Comparison of ENCODE assay signal across 35 cellular contexts in genomic region chr2:18492721-18493120, GRCh38.
"Had no signal": no experiment of that assay in that cellular context is flagged by ENCODE, and none has a peak within 500 bp of the region (broad histone marks: within the 10 kb centered on the region; RNA-seq: fewer than 3 reads in every experiment).

No MANE protein-coding gene starts in this region.

- H3K4me1 Mint-ChIP-seq: activated B cell treated with CpG ODN at 0.5 μM for 24 hours; activated CD4-positive, alpha-beta T cell treated with anti-CD3 and anti-CD28 coated beads, Interleukin-2, amount 10 ng/mL, durations not matched to agents 24 days and 14 days; activated naive CD8-positive, alpha-beta T cell treated with anti-CD3 and anti-CD28 coated beads for 36 hours; activated T-helper 17 cell treated with anti-CD3 and anti-CD28 coated beads, Interleukin-2, amount 50 U/mL, for 72 hours; brain; central memory CD8-positive, alpha-beta T cell; T-cell; T-helper 17 cell had no signal

- H3K36me3 ChIP-seq: adrenal gland, cardiac muscle cell had no signal

- H3K4me3 Mint-ChIP-seq: activated B cell treated with CpG ODN at 0.5 μM for 24 hours; activated CD4-positive, alpha-beta memory T cell treated with anti-CD3 and anti-CD28 coated beads for 36 hours; activated CD4-positive, alpha-beta T cell treated with anti-CD3 and anti-CD28 coated beads, Interleukin-2, amount 10 ng/mL, durations not matched to agents 24 days and 14 days; activated CD8-positive, alpha-beta T cell treated with anti-CD3 and anti-CD28 coated beads for 36 hours; activated naive CD4-positive, alpha-beta T cell treated with anti-CD3 and anti-CD28 coated beads for 36 hours; activated naive CD8-positive, alpha-beta T cell treated with anti-CD3 and anti-CD28 coated beads for 36 hours; activated T-cell treated with anti-CD3 and anti-CD28 coated beads, Interleukin-2, amount 50 U/mL, for 4 hours; activated T-cell treated with anti-CD3 and anti-CD28 coated beads, Interleukin-2, amount 50 U/mL, for 72 hours; activated T-helper 1 cell treated with anti-CD3 and anti-CD28 coated beads, Interleukin-12 subunit alpha, Interleukin-12 subunit beta, Interleukin-2, Interleukin-4 antibody, amounts not matched to agents 30 ng/mL and 10 ng/mL and 1 ng/mL, durations not matched to agents 14 hours and 24 hours and 36 hours; activated T-helper 17 cell treated with anti-CD3 and anti-CD28 coated beads, Interleukin-2, amount 50 U/mL, for 72 hours; brain; central memory CD8-positive, alpha-beta T cell; T-cell; T-helper 17 cell had no signal

- ATAC-seq: activated CD8-positive, alpha-beta T cell treated with anti-CD3 and anti-CD28 coated beads for 36 hours; activated naive CD4-positive, alpha-beta T cell treated with anti-CD3 and anti-CD28 coated beads, Interleukin-2, amount 50 U/mL, for 72 hours; activated T-cell treated with anti-CD3 and anti-CD28 coated beads, Interleukin-2, amount 50 U/mL, for 4 hours; activated T-cell treated with anti-CD3 and anti-CD28 coated beads, Interleukin-2, amount 50 U/mL, for 72 hours; activated T-helper 17 cell treated with anti-CD3 and anti-CD28 coated beads, Interleukin-2, amount 50 U/mL, for 72 hours; T-cell; T-helper 17 cell had no signal

- H3K27ac ChIP-seq: adrenal gland, cardiac muscle cell, VCaP had no signal

- H3K27ac Mint-ChIP-seq: activated B cell treated with CpG ODN at 0.5 μM for 24 hours; activated CD4-positive, alpha-beta memory T cell treated with anti-CD3 and anti-CD28 coated beads for 36 hours; activated CD4-positive, alpha-beta T cell treated with anti-CD3 and anti-CD28 coated beads, Interleukin-2, amount 10 ng/mL, durations not matched to agents 24 days and 14 days; activated CD8-positive, alpha-beta T cell treated with anti-CD3 and anti-CD28 coated beads for 36 hours; activated naive CD4-positive, alpha-beta T cell treated with anti-CD3 and anti-CD28 coated beads for 36 hours; activated naive CD4-positive, alpha-beta T cell treated with anti-CD3 and anti-CD28 coated beads, Interleukin-2, amount 50 U/mL, for 72 hours; activated naive CD8-positive, alpha-beta T cell treated with anti-CD3 and anti-CD28 coated beads for 36 hours; activated T-cell treated with anti-CD3 and anti-CD28 coated beads, Interleukin-2, amount 50 U/mL, for 72 hours; activated T-helper 1 cell treated with anti-CD3 and anti-CD28 coated beads, Interleukin-12 subunit alpha, Interleukin-12 subunit beta, Interleukin-2, Interleukin-4 antibody, amounts not matched to agents 30 ng/mL and 10 ng/mL and 1 ng/mL, durations not matched to agents 14 hours and 24 hours and 36 hours; activated T-helper 17 cell treated with anti-CD3 and anti-CD28 coated beads, Interleukin-2, amount 50 U/mL, for 72 hours; brain; T-cell; T-helper 17 cell had no signal

- H3K9me3 ChIP-seq: adrenal gland had no signal

- H3K9me3 Mint-ChIP-seq: activated B cell treated with CpG ODN at 0.5 μM for 24 hours; activated CD4-positive, alpha-beta memory T cell treated with anti-CD3 and anti-CD28 coated beads for 36 hours; activated CD4-positive, alpha-beta T cell treated with anti-CD3 and anti-CD28 coated beads, Interleukin-2, amount 10 ng/mL, durations not matched to agents 24 days and 14 days; activated CD8-positive, alpha-beta T cell treated with anti-CD3 and anti-CD28 coated beads for 36 hours; activated naive CD4-positive, alpha-beta T cell treated with anti-CD3 and anti-CD28 coated beads for 36 hours; activated naive CD4-positive, alpha-beta T cell treated with anti-CD3 and anti-CD28 coated beads, Interleukin-2, amount 50 U/mL, for 72 hours; activated naive CD8-positive, alpha-beta T cell treated with anti-CD3 and anti-CD28 coated beads for 36 hours; activated T-cell treated with anti-CD3 and anti-CD28 coated beads, Interleukin-2, amount 50 U/mL, for 4 hours; activated T-cell treated with anti-CD3 and anti-CD28 coated beads, Interleukin-2, amount 50 U/mL, for 72 hours; activated T-helper 1 cell treated with anti-CD3 and anti-CD28 coated beads, Interleukin-12 subunit alpha, Interleukin-12 subunit beta, Interleukin-2, Interleukin-4 antibody, amounts not matched to agents 30 ng/mL and 10 ng/mL and 1 ng/mL, durations not matched to agents 14 hours and 24 hours and 36 hours; activated T-helper 17 cell treated with anti-CD3 and anti-CD28 coated beads, Interleukin-2, amount 50 U/mL, for 72 hours; brain; central memory CD8-positive, alpha-beta T cell; T-cell had no signal

- H3K4me1 ChIP-seq: adrenal gland had no signal

- FAIRE-seq: bronchial epithelial cell, TTC549 had no signal

- H3K36me3 Mint-ChIP-seq: activated CD4-positive, alpha-beta memory T cell treated with anti-CD3 and anti-CD28 coated beads for 36 hours; activated naive CD4-positive, alpha-beta T cell treated with anti-CD3 and anti-CD28 coated beads, Interleukin-2, amount 50 U/mL, for 72 hours; activated naive CD8-positive, alpha-beta T cell treated with anti-CD3 and anti-CD28 coated beads for 36 hours; brain; T-cell had no signal

- DNase-seq: activated B cell treated with CpG ODN at 0.5 μM for 24 hours; activated CD4-positive, alpha-beta memory T cell treated with anti-CD3 and anti-CD28 coated beads for 36 hours; activated CD4-positive, alpha-beta T cell treated with anti-CD3 and anti-CD28 coated beads for 4 hours; activated CD4-positive, alpha-beta T cell treated with anti-CD3 and anti-CD28 coated beads, Interleukin-2, amount 10 ng/mL, durations not matched to agents 24 days and 14 days; activated CD4-positive, alpha-beta T cell treated with anti-CD3 and anti-CD28 coated beads, Interleukin-2, amount 50 U/mL, for 1 hour; activated CD4-positive, alpha-beta T cell treated with anti-CD3 and anti-CD28 coated beads, Interleukin-2, amount 50 U/mL, for 4 hours; activated CD4-positive, CD25-positive, alpha-beta regulatory T cell treated with anti-CD3 and anti-CD28 coated beads, Interleukin-2, amount 50 U/mL, for 72 hours; activated CD8-positive, alpha-beta memory T cell treated with anti-CD3 and anti-CD28 coated beads, Interleukin-2, amount 50 U/mL, for 4 hours; activated CD8-positive, alpha-beta T cell treated with anti-CD3 and anti-CD28 coated beads for 36 hours; activated effector memory CD4-positive, alpha-beta T cell treated with anti-CD3 and anti-CD28 coated beads, Interleukin-2, amount 50 U/mL, for 16 hours; activated gamma-delta T cell treated with Interleukin-2 at 50 U/mL for 16 hours; activated naive CD4-positive, alpha-beta T cell; activated naive CD4-positive, alpha-beta T cell treated with anti-CD3 and anti-CD28 coated beads for 36 hours; activated naive CD4-positive, alpha-beta T cell treated with anti-CD3 and anti-CD28 coated beads, Interleukin-2, amount 50 U/mL, for 16 hours; activated naive CD8-positive, alpha-beta T cell treated with anti-CD3 and anti-CD28 coated beads for 36 hours; activated T-cell treated with anti-CD3 and anti-CD28 coated beads for 4 hours; activated T-cell treated with anti-CD3 and anti-CD28 coated beads, Interleukin-2, amount 50 U/mL, for 1 hour; activated T-cell treated with anti-CD3 and anti-CD28 coated beads, Interleukin-2, amount 50 U/mL, for 4 hours; activated T-cell treated with anti-CD3 and anti-CD28 coated beads, Interleukin-2, amount 50 U/mL, for 72 hours; adrenal gland; amniotic stem cell; aorta; caudate nucleus; cerebellar nuclear complex; T-cell; T-helper 17 cell had no signal

- H3K4me3 ChIP-seq: adrenal gland, cardiac muscle cell had no signal
